Comparison of ENCODE assay signal across 1 cellular context in genomic region chr17:19237139-19237388, GRCh38.
A peak's percentile ranks its signal among the peaks of the same experiment; 100 is the strongest.
TF ChIP-seq lines count a peak whose summit lies in the region.

Gene EPN2, plus strand, starts transcription at chr17:19237366. Its CDS starts 45,754 bp downstream, at chr17:19283120.

TF ChIP-seq in K562, 482 proteins besides CTCF, POLR2A, EP300 and RAD21:
- peak in 1 of 3 experiments; percentile 85 for TF ChIP-seq YY1 (IDR thresholded peaks at IDR 0.05; ENCODE audit: borderline replicate concordance in 1 of 3, control insufficient read depth in 1 of 3, extremely low read depth in 1 of 3, insufficient read depth in 3 of 3, insufficient read length in 1 of 3, insufficient replicate concordance in 2 of 3, low read depth in 1 of 3, low read length in 2 of 3)
- TF ChIP-seq VEZF1 (CRISPR knock-in tag; IDR thresholded peaks at IDR 0.05): peak; percentile 17; the same call in 1 of the 2 replicates
